17 cellular contexts compared by ENCODE assay signal in genomic region chr3:159250961-159251360, GRCh38.
DNase-seq lines count a peak whose midpoint lies in the region; ATAC-seq and TF ChIP-seq lines count a peak whose summit lies in the region.
"Had no signal": no experiment of that assay in that cellular context is flagged by ENCODE, and none has a peak within 500 bp of the region (broad histone marks: within the 10 kb centered on the region; RNA-seq: fewer than 3 reads in every experiment).

No MANE protein-coding gene starts in this region.

- in situ Hi-C loops in mammary epithelial cell (cut with MboI; ENCODE audit: low sequenced_read_pairs in 2 of 2): loop anchor here (10.0 to 25.0 kb wide), 4 partner anchors 336 to 761 kb away; no protein-coding TSS in a partner anchor

- H2AFZ ChIP-seq in mammary epithelial cell (ENCODE audit: low read depth, low read length): no peak overlapping the region

- H3K36me3 ChIP-seq in skeletal muscle satellite cell (ENCODE audit: insufficient read depth, low read length) (no peaks in the 10 kb centered on the region), mammary epithelial cell (ENCODE audit: insufficient read depth, low read length) (no peaks in the 10 kb centered on the region), esophagus squamous epithelium (no peaks in the 10 kb centered on the region)
- H3K36me3 ChIP-seq: BLaER1 treated with 17β-estradiol and CSF1 and Interleukin-3, amounts not matched to agents 10 nM and 100 nM; HAP-1 had no signal

- H3K4me1 ChIP-seq in skeletal muscle satellite cell (ENCODE audit: control insufficient read depth, insufficient read depth, low read length) (peaks cover 36% of the 10 kb centered on the region), mammary epithelial cell (ENCODE audit: insufficient read depth, low read length) (no peaks in the 10 kb centered on the region), esophagus squamous epithelium (no peaks in the 10 kb centered on the region)
- H3K4me1 ChIP-seq: BLaER1 treated with 17β-estradiol and CSF1 and Interleukin-3, amounts not matched to agents 10 nM and 100 nM; HAP-1 had no signal

- H3K36me3 Mint-ChIP-seq in natural killer cell: peaks cover 7% of the 10 kb centered on the region
- H3K36me3 Mint-ChIP-seq: CD8-positive, alpha-beta T cell had no signal

- WGBS in mammary epithelial cell (ENCODE audit: low coverage, missing lambda C conversion rate): 82% methylated on average over 1 of the region's 1 CpG
- 53 to 74% methylated on average over 1 of the region's 1 CpG for WGBS in esophagus squamous epithelium, 2 donors

- CTCF ChIA-PET in mammary epithelial cell (lab: Charles Lee; ENCODE audit: low non-redundant PET): interaction anchor here (0.6 kb wide), 1 partner anchor 660 kb away, joined by 3 read pairs; no protein-coding TSS in a partner anchor

- TF ChIP-seq CTCF in mammary epithelial cell (conservative IDR thresholded peaks at IDR 0.05 in 1 of 2, IDR thresholded peaks at IDR 0.05 in 1 of 2; ENCODE audit: extremely low read depth in 1 of 2, insufficient read depth in 1 of 2, low read depth in 1 of 2, low read length in 2 of 2) (no peak), esophagus squamous epithelium (IDR thresholded peaks at IDR 0.05) (no peak), natural killer cell (IDR thresholded peaks at IDR 0.05) (no peak)

- no peak for TF ChIP-seq POLR2A in esophagus squamous epithelium (IDR thresholded peaks at IDR 0.05)

- H3K4me1 Mint-ChIP-seq in natural killer cell: no peaks in the 10 kb centered on the region
- H3K4me1 Mint-ChIP-seq: B cell had no signal

- H3K4me2 ChIP-seq in skeletal muscle satellite cell (ENCODE audit: low read length): no peak overlapping the region
- no peak overlapping the region for H3K4me2 ChIP-seq in mammary epithelial cell (ENCODE audit: insufficient read depth, low read depth, low read length)
- H3K4me2 ChIP-seq: BLaER1 treated with 17β-estradiol and CSF1 and Interleukin-3, amounts not matched to agents 10 nM and 100 nM had no signal

- H3K9ac ChIP-seq in skeletal muscle satellite cell (ENCODE audit: low read depth, low read length) (peak overlapping the region; percentile 72), mammary epithelial cell (ENCODE audit: insufficient read depth, low read length) (no peak overlapping the region)
- H3K9ac ChIP-seq: BLaER1 treated with 17β-estradiol and CSF1 and Interleukin-3, amounts not matched to agents 10 nM and 100 nM had no signal

- H3K79me2 ChIP-seq in mammary epithelial cell (ENCODE audit: insufficient read depth, low read length): no peaks in the 10 kb centered on the region

- H3K9me3 Mint-ChIP-seq in natural killer cell: peaks cover 9 to 13% of the 10 kb centered on the region in 2 donors

- ATAC-seq in natural killer cell: no peak
- ATAC-seq: CD8-positive, alpha-beta T cell had no signal

- H3K27me3 Mint-ChIP-seq in natural killer cell (ENCODE audit: low read depth in 2 of 2): no peaks in the 10 kb centered on the region

- H3K4me3 ChIP-seq in skeletal muscle satellite cell (ENCODE audit: low read length) (no peak overlapping the region), mammary epithelial cell (replicated peaks in 1 of 3; ENCODE audit: insufficient read depth in 1 of 3, low read depth in 2 of 3, low read length in 3 of 3) (no peak overlapping the region), esophagus squamous epithelium (no peak overlapping the region)
- H3K4me3 ChIP-seq: BLaER1 treated with 17β-estradiol and CSF1 and Interleukin-3, amounts not matched to agents 10 nM and 100 nM; HAP-1 had no signal

- dilution Hi-C loops in mammary epithelial cell (cut with HindIII; ENCODE audit: low sequenced_read_pairs): loop anchor here (25.0 kb wide), 1 partner anchor 339 kb away; no protein-coding TSS in a partner anchor

- H3K9me3 ChIP-seq in skeletal muscle satellite cell (replicated peaks; ENCODE audit: low read length): no peaks in the 10 kb centered on the region
- no peaks in the 10 kb centered on the region for H3K9me3 ChIP-seq in mammary epithelial cell (replicated peaks; ENCODE audit: insufficient read depth, low read length)
- H3K9me3 ChIP-seq in esophagus squamous epithelium: peaks cover 0 to 17% (median 7%) of the 10 kb centered on the region in 3 donors
- H3K9me3 ChIP-seq: HAP-1 had no signal

- H3K27me3 ChIP-seq in skeletal muscle satellite cell (ENCODE audit: control insufficient read depth, insufficient read depth, low read length): no peaks in the 10 kb centered on the region
- no peaks in the 10 kb centered on the region for H3K27me3 ChIP-seq in mammary epithelial cell (ENCODE audit: insufficient read depth, low read length)
- H3K27me3 ChIP-seq in esophagus squamous epithelium: no peaks in the 10 kb centered on the region
- H3K27me3 ChIP-seq: BLaER1 treated with 17β-estradiol and CSF1 and Interleukin-3, amounts not matched to agents 10 nM and 100 nM had no signal

- DNase-seq in ELR (ENCODE audit: low read depth): peak; percentile 25
- DNase-seq in M059J (ENCODE audit: low read depth): peak; percentile 54
- peak; percentile 39 for DNase-seq in iris pigment epithelial cell (ENCODE audit: low read depth)
- no peak for DNase-seq in mammary epithelial cell
- DNase-seq in esophagus squamous epithelium (lab: John Stamatoyannopoulos, UW): no peak
- DNase-seq in natural killer cell: no peak
- DNase-seq: 8988T; Calu3; CD8-positive, alpha-beta T cell; DMS 273 treated with DMSO at 0.1 percent for 48 hours; DMS53; DND-41; GDM1 had no signal

- H3K27ac Mint-ChIP-seq in natural killer cell: no peak overlapping the region
- H3K27ac Mint-ChIP-seq: B cell; CD8-positive, alpha-beta T cell had no signal

- H3K4me3 Mint-ChIP-seq in natural killer cell: no peak overlapping the region
- H3K4me3 Mint-ChIP-seq: B cell; CD8-positive, alpha-beta T cell had no signal

- intact Hi-C loops in mammary epithelial cell (cut with micrococcal nuclease): loop anchor here (10.0 kb wide), 1 partner anchor 576 kb away; the partner anchor contains the start of gene LXN
- intact Hi-C loops in esophagus squamous epithelium (cut with DNase I): no loop called here
- intact Hi-C loops in natural killer cell (cut with micrococcal nuclease): no loop called here

- BruUV-seq in mammary epithelial cell (replicated peaks; lab: Mats Ljungman, UMichigan): no TSS peak

- H3K27ac ChIP-seq in mammary epithelial cell (ENCODE audit: insufficient read depth, low read depth, low read length): no peak overlapping the region
- no peak overlapping the region for H3K27ac ChIP-seq in esophagus squamous epithelium
- H3K27ac ChIP-seq: BLaER1 treated with 17β-estradiol and CSF1 and Interleukin-3, amounts not matched to agents 10 nM and 100 nM had no signal

- no peaks in the 10 kb centered on the region for H4K20me1 ChIP-seq in mammary epithelial cell (ENCODE audit: insufficient read depth, low read length)
- H4K20me1 ChIP-seq: BLaER1 treated with 17β-estradiol and CSF1 and Interleukin-3, amounts not matched to agents 10 nM and 100 nM had no signal

Comparison
In these comparisons a context has a peak if more than half of its experiments do, and no peak if none do; other contexts are left out.
1. DNase-seq: peak in ELR (single experiment), M059J (single experiment) and iris pigment epithelial cell (single experiment); none in mammary epithelial cell (single experiment), esophagus squamous epithelium (single experiment) and natural killer cell (single experiment).